25 cellular contexts compared by ENCODE assay signal in the genomic region with DNA sequence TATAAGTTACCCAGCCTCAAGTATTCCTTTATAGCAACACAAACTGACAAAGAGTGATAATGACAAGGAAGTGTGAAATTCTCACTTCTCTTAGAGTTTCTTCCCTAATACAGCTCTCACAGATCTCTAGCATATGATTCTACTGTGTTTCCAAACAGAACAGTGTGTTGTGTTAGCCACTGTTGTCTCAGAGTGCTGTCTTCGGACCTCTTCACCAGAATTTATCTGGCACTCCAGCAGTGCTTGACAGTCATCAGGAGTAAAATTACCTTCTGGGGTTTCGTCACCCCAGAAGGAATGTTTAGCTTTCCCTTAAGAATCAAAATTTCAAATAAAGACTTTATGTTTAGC.
"Had no signal": no experiment of that assay in that cellular context is flagged by ENCODE, and none has a peak within 500 bp of the region (broad histone marks: within the 10 kb centered on the region; RNA-seq: fewer than 3 reads in every experiment).

No MANE protein-coding gene starts in this region.

- DNase-seq: activated CD4-positive, alpha-beta T cell treated with anti-CD3 and anti-CD28 coated beads for 4 hours; activated CD4-positive, alpha-beta T cell treated with anti-CD3 and anti-CD28 coated beads, Interleukin-2, amount 50 U/mL, for 48 hours; activated CD8-positive, alpha-beta memory T cell treated with anti-CD3 and anti-CD28 coated beads for 24 hours; activated effector memory CD4-positive, alpha-beta T cell treated with Interleukin-2 at 50 U/mL for 16 hours; activated naive CD4-positive, alpha-beta T cell treated with Interleukin-2 at 50 U/mL for 16 hours; effector memory CD4-positive, alpha-beta T cell; islet precursor cell; left colon; mesendoderm; mucosa of descending colon; stimulated activated CD4-positive, alpha-beta T cell treated with anti-CD3 and anti-CD28 coated beads, Interleukin-12 subunit alpha, Interleukin-12 subunit beta, amount 100 ng/mL, for 4 hours; stimulated activated CD4-positive, alpha-beta T cell treated with anti-CD3 and anti-CD28 coated beads, Interleukin-4, amount 100 ng/mL, for 24 hours; trophoblast cell had no signal

- FAIRE-seq: bronchial epithelial cell, frontal cortex, urothelium cell line had no signal

- H3K9me3 ChIP-seq: neutrophil, thoracic aorta had no signal

- H3K4me3 ChIP-seq: coronary artery, dorsolateral prefrontal cortex, lung, mucosa of descending colon, skin epidermis, thoracic aorta had no signal

- H3K27ac ChIP-seq: coronary artery, neutrophil, skin epidermis, thoracic aorta had no signal

- H3K36me3 ChIP-seq: neutrophil, thoracic aorta had no signal

- H3K27me3 ChIP-seq: dorsolateral prefrontal cortex, neutrophil had no signal

- ATAC-seq: left colon; mucosa of descending colon; natural killer cell treated with Interleukin-12 subunit alpha and Interleukin-12 subunit beta and Interleukin-15 and Interleukin-18, amount 100 ng/mL, for 72 hours; sciatic nerve; stimulated activated effector memory CD8-positive, alpha-beta T cell treated with anti-CD3 and anti-CD28 coated beads, Interleukin-12 subunit alpha, Interleukin-12 subunit beta, amount 100 ng/mL, for 72 hours had no signal
